In genomic region chr1:156356875-156357534, GRCh38 we compare ENCODE assay signal across 8 cellular contexts. TPM values are rescaled to one million over a fixed set of nuclear protein-coding genes. Genes with fewer than 3 reads are reported as not detected.
DNase-seq lines count a peak whose midpoint lies in the region; ATAC-seq and TF ChIP-seq lines count a peak whose summit lies in the region.

No MANE protein-coding gene starts in this region.

- no peaks in the 10 kb centered on the region for H3K27me3 ChIP-seq in iPS DF 6.9 (ENCODE audit: control insufficient read depth, insufficient read depth, low read length)

- no peaks in the 10 kb centered on the region for H3K36me3 Mint-ChIP-seq in activated naive CD4-positive, alpha-beta T cell treated with anti-CD3 and anti-CD28 coated beads, Interleukin-2, amount 50 U/mL, for 72 hours

- no peak overlapping the region for H3K27ac ChIP-seq in RWPE1
- no peak overlapping the region for H3K27ac ChIP-seq in iPS DF 6.9 (ENCODE audit: low read length)

- CTCF ChIA-PET in RWPE1 (lab: Yijun Ruan, JAX) = interaction anchor here (0.6 to 1.5 kb wide), 8 partner anchors 8 to 379 kb away, joined by 3 to 4 read pairs (median 4); no protein-coding TSS in a partner anchor

- H3K36me3 ChIP-seq in iPS DF 6.9 (ENCODE audit: control insufficient read depth, insufficient read depth, low read length) = no peaks in the 10 kb centered on the region

- peak overlapping the region; percentile 21 for H3K4me3 ChIP-seq in Jurkat, Clone E6-1 (ENCODE audit: low read length)
- H3K4me3 ChIP-seq in iPS DF 6.9 (ENCODE audit: low read length) = peak overlapping the region; percentile 35; the same call in 1 of the 2 replicates

- DNase-seq in Jurkat, Clone E6-1 (ENCODE audit: low read depth, low spot score) = peak; percentile 34
- peak; percentile 89 for DNase-seq in RWPE1 (ENCODE audit: low spot score)
- DNase-seq in activated naive CD4-positive, alpha-beta T cell treated with anti-CD3 and anti-CD28 coated beads, Interleukin-2, amount 50 U/mL, for 72 hours (ENCODE audit: low spot score in 2 of 2) = peak; percentile 70 to 79
- peak; percentile 89 for DNase-seq in iPS DF 6.9 (ENCODE audit: low read depth, low spot score)
- DNase-seq in stimulated activated CD4-positive, alpha-beta T cell treated with anti-CD3 and anti-CD28 coated beads, Interleukin-1b, Interleukin-23, amount 100 ng/mL, for 48 hours = peak; percentile 65

- POLR2A ChIA-PET in RWPE1 (lab: Yijun Ruan, JAX; ENCODE audit: low non-redundant PET) = no interaction called here

- ATAC-seq in activated naive CD4-positive, alpha-beta T cell treated with anti-CD3 and anti-CD28 coated beads, Interleukin-2, amount 50 U/mL, for 72 hours = peak; percentile 94 to 96
- ATAC-seq in HG03280 (IDR thresholded peaks at IDR 0.05; ENCODE audit: unreplicated experiment) = no peak
- ATAC-seq in HG02938 (IDR thresholded peaks at IDR 0.05; ENCODE audit: unreplicated experiment) = no peak

- no CpG with 5 or more reads among the region's 22 CpGs for WGBS in iPS DF 6.9 (ENCODE audit: insufficient coverage, insufficient read length)

- TF ChIP-seq CTCF in GM12873 (IDR thresholded peaks at IDR 0.05; ENCODE audit: insufficient read depth, low read depth, low read length, missing control alignments) (peak; percentile 76), RWPE1 (conservative IDR thresholded peaks at IDR 0.05; ENCODE audit: low read depth) (peak; percentile 98)

- no peaks in the 10 kb centered on the region for H3K9me3 ChIP-seq in iPS DF 6.9 (ENCODE audit: control insufficient read depth, insufficient read depth, low read length)

- no peaks in the 10 kb centered on the region for H3K9me3 Mint-ChIP-seq in activated naive CD4-positive, alpha-beta T cell treated with anti-CD3 and anti-CD28 coated beads, Interleukin-2, amount 50 U/mL, for 72 hours

- H3K4me1 ChIP-seq in iPS DF 6.9 (ENCODE audit: control insufficient read depth, insufficient read depth, low read length) = no peaks in the 10 kb centered on the region

- peak overlapping the region in 1 of 2 donors; percentile 55 for H3K27ac Mint-ChIP-seq in activated naive CD4-positive, alpha-beta T cell treated with anti-CD3 and anti-CD28 coated beads, Interleukin-2, amount 50 U/mL, for 72 hours

RNA-seq across cellular contexts. Expression of gene RHBG, which starts 12.0 kb away (rescaled TPM):
- not detected for polyA plus RNA-seq in Jurkat, Clone E6-1 (2012; ENCODE audit: insufficient read depth, insufficient read length)
- total RNA-seq in activated naive CD4-positive, alpha-beta T cell treated with anti-CD3 and anti-CD28 coated beads, Interleukin-2, amount 50 U/mL, for 72 hours = not detected

RNA-seq across cellular contexts. Expression of gene TSACC, which starts 18.7 kb away (rescaled TPM):
- polyA plus RNA-seq in Jurkat, Clone E6-1 (2012; ENCODE audit: insufficient read depth, insufficient read length) = 4.5 TPM
- under 1 TPM in 1 of 2 donors, not detected in 1; 0.76 TPM for total RNA-seq in activated naive CD4-positive, alpha-beta T cell treated with anti-CD3 and anti-CD28 coated beads, Interleukin-2, amount 50 U/mL, for 72 hours

RNA-seq across cellular contexts. Expression of gene CCT3, which starts 18.9 kb away (rescaled TPM):
- 653 TPM for polyA plus RNA-seq in Jurkat, Clone E6-1 (2012; ENCODE audit: insufficient read depth, insufficient read length)
- total RNA-seq in activated naive CD4-positive, alpha-beta T cell treated with anti-CD3 and anti-CD28 coated beads, Interleukin-2, amount 50 U/mL, for 72 hours = 100 to 1,000 TPM; 229 to 347 TPM

RNA-seq across cellular contexts. Expression of gene VHLL, which starts 57.9 kb away (rescaled TPM):
- polyA plus RNA-seq in Jurkat, Clone E6-1 (2012; ENCODE audit: insufficient read depth, insufficient read length) = not detected
- not detected for total RNA-seq in activated naive CD4-positive, alpha-beta T cell treated with anti-CD3 and anti-CD28 coated beads, Interleukin-2, amount 50 U/mL, for 72 hours

Comparison
In these comparisons a context has a peak if more than half of its experiments do, and no peak if none do; other contexts are left out.
1. DNase-seq: peak in every context shown above with its lines; median percentile 89 in RWPE1; 89 in iPS DF 6.9; 74 in activated naive CD4-positive, alpha-beta T cell treated with anti-CD3 and anti-CD28 coated beads, Interleukin-2, amount 50 U/mL, for 72 hours; 65 in stimulated activated CD4-positive, alpha-beta T cell treated with anti-CD3 and anti-CD28 coated beads, Interleukin-1b, Interleukin-23, amount 100 ng/mL, for 48 hours; 34 in Jurkat, Clone E6-1.
2. ATAC-seq: peak in activated naive CD4-positive, alpha-beta T cell treated with anti-CD3 and anti-CD28 coated beads, Interleukin-2, amount 50 U/mL, for 72 hours (2 of 2); none in HG03280 (single experiment) and HG02938 (single experiment).